Comparison of ENCODE assay signal across 10 cellular contexts in genomic region chr2:240512666-240513535, GRCh38. TPM values are rescaled to one million over a fixed set of nuclear protein-coding genes. Genes with fewer than 3 reads are reported as not detected.
A peak's percentile ranks its signal among the peaks of the same experiment; 100 is the strongest.
DNase-seq lines count a peak whose midpoint lies in the region; ATAC-seq and TF ChIP-seq lines count a peak whose summit lies in the region.
"Had no signal": no experiment of that assay in that cellular context is flagged by ENCODE, and none has a peak within 500 bp of the region (broad histone marks: within the 10 kb centered on the region; RNA-seq: fewer than 3 reads in every experiment).

No MANE protein-coding gene starts in this region.

- no peak for TF ChIP-seq CTCF in progenitor cell of endocrine pancreas (IDR thresholded peaks at IDR 0.05; ENCODE audit: unreplicated experiment)

- peaks cover 15% of the 10 kb centered on the region for H3K4me1 Mint-ChIP-seq in activated CD8-positive, alpha-beta memory T cell treated with anti-CD3 and anti-CD28 coated beads, Interleukin-2, amount 10 ng/mL, durations not matched to agents 7 days and 5 days
- H3K4me1 Mint-ChIP-seq in effector memory CD8-positive, alpha-beta T cell (ENCODE audit: low read depth in 2 of 2) = peaks cover 10 to 12% of the 10 kb centered on the region in 2 donors
- H3K4me1 Mint-ChIP-seq in progenitor cell of endocrine pancreas (ENCODE audit: low read depth) = peaks cover 1% of the 10 kb centered on the region

- no peaks in the 10 kb centered on the region for H3K36me3 Mint-ChIP-seq in activated CD8-positive, alpha-beta memory T cell treated with anti-CD3 and anti-CD28 coated beads, Interleukin-2, amount 10 ng/mL, durations not matched to agents 7 days and 5 days
- peaks cover 8% of the 10 kb centered on the region for H3K36me3 Mint-ChIP-seq in effector memory CD8-positive, alpha-beta T cell (ENCODE audit: insufficient read depth)
- H3K36me3 Mint-ChIP-seq in progenitor cell of endocrine pancreas (ENCODE audit: insufficient read depth) = peaks cover 8% of the 10 kb centered on the region

- H3K27ac Mint-ChIP-seq in activated CD8-positive, alpha-beta memory T cell treated with anti-CD3 and anti-CD28 coated beads, Interleukin-2, amount 10 ng/mL, durations not matched to agents 7 days and 5 days = no peak overlapping the region
- H3K27ac Mint-ChIP-seq in effector memory CD8-positive, alpha-beta T cell = peak overlapping the region; percentile 77 to 86
- no peak overlapping the region for H3K27ac Mint-ChIP-seq in progenitor cell of endocrine pancreas
- H3K27ac Mint-ChIP-seq: activated CD4-positive, alpha-beta T cell treated with anti-CD3 and anti-CD28 coated beads for 36 hours had no signal

- peak; percentile 54 for DNase-seq in activated CD8-positive, alpha-beta memory T cell treated with anti-CD3 and anti-CD28 coated beads for 24 hours
- DNase-seq in activated CD8-positive, alpha-beta memory T cell treated with anti-CD3 and anti-CD28 coated beads, Interleukin-2, amount 10 ng/mL, durations not matched to agents 7 days and 5 days = no peak
- DNase-seq in D341Med (ENCODE audit: low spot score) = peak; percentile 11
- DNase-seq in effector memory CD8-positive, alpha-beta T cell = no peak
- DNase-seq in progenitor cell of endocrine pancreas (ENCODE audit: low spot score, unreplicated experiment) = peak; percentile 7
- DNase-seq in DMS 273 treated with DMSO at 0.1 percent for 48 hours (lab: John Stamatoyannopoulos, UW) = no peak
- no peak for DNase-seq in NCI-H2107 treated with DMSO at 0.1 percent for 48 hours (lab: John Stamatoyannopoulos, UW; ENCODE audit: unreplicated experiment)
- DNase-seq: KG1 had no signal

- no peak overlapping the region for H3K4me3 Mint-ChIP-seq in activated CD8-positive, alpha-beta memory T cell treated with anti-CD3 and anti-CD28 coated beads, Interleukin-2, amount 10 ng/mL, durations not matched to agents 7 days and 5 days
- no peak overlapping the region for H3K4me3 Mint-ChIP-seq in effector memory CD8-positive, alpha-beta T cell
- no peak overlapping the region for H3K4me3 Mint-ChIP-seq in progenitor cell of endocrine pancreas (ENCODE audit: low read depth)
- H3K4me3 Mint-ChIP-seq: activated CD4-positive, alpha-beta T cell treated with anti-CD3 and anti-CD28 coated beads for 36 hours had no signal

- ATAC-seq in activated CD8-positive, alpha-beta memory T cell treated with anti-CD3 and anti-CD28 coated beads, Interleukin-2, amount 10 ng/mL, durations not matched to agents 7 days and 5 days = no peak
- ATAC-seq in effector memory CD8-positive, alpha-beta T cell (replicated peaks) = no peak
- no peak for ATAC-seq in HG02938 (IDR thresholded peaks at IDR 0.05; ENCODE audit: unreplicated experiment)

- H3K27me3 Mint-ChIP-seq in activated CD8-positive, alpha-beta memory T cell treated with anti-CD3 and anti-CD28 coated beads, Interleukin-2, amount 10 ng/mL, durations not matched to agents 7 days and 5 days = no peaks in the 10 kb centered on the region
- H3K27me3 Mint-ChIP-seq in effector memory CD8-positive, alpha-beta T cell = no peaks in the 10 kb centered on the region
- H3K27me3 Mint-ChIP-seq in progenitor cell of endocrine pancreas = no peaks in the 10 kb centered on the region
- H3K27me3 Mint-ChIP-seq: activated CD4-positive, alpha-beta T cell treated with anti-CD3 and anti-CD28 coated beads for 36 hours had no signal

- CTCF ChIA-PET in activated CD8-positive, alpha-beta memory T cell treated with anti-CD3 and anti-CD28 coated beads, Interleukin-2, amount 10 ng/mL, durations not matched to agents 7 days and 5 days (lab: Charles Lee) = interaction anchor here (1.4 to 2.1 kb wide), 6 partner anchors 16 to 337 kb away, joined by 3 to 37 read pairs (median 8); no protein-coding TSS in a partner anchor

- no peaks in the 10 kb centered on the region for H3K9me3 Mint-ChIP-seq in activated CD8-positive, alpha-beta memory T cell treated with anti-CD3 and anti-CD28 coated beads, Interleukin-2, amount 10 ng/mL, durations not matched to agents 7 days and 5 days (ENCODE audit: low read depth)
- no peaks in the 10 kb centered on the region for H3K9me3 Mint-ChIP-seq in effector memory CD8-positive, alpha-beta T cell
- no peaks in the 10 kb centered on the region for H3K9me3 Mint-ChIP-seq in progenitor cell of endocrine pancreas (ENCODE audit: low read depth)

RNA-seq across cellular contexts. Expression of gene ANKMY1, which starts 44.9 kb away (rescaled TPM):
- total RNA-seq in activated CD8-positive, alpha-beta memory T cell treated with anti-CD3 and anti-CD28 coated beads, Interleukin-2, amount 10 ng/mL, durations not matched to agents 7 days and 5 days = 10 to 100 TPM; 21.3 to 33.5 TPM
- 29.0 and 29.2 TPM in 2 replicates for total RNA-seq in progenitor cell of endocrine pancreas

RNA-seq across cellular contexts. Expression of gene DUSP28, which starts 47.3 kb away (rescaled TPM):
- total RNA-seq in activated CD8-positive, alpha-beta memory T cell treated with anti-CD3 and anti-CD28 coated beads, Interleukin-2, amount 10 ng/mL, durations not matched to agents 7 days and 5 days = 10 to 100 TPM; 10.0 to 10.1 TPM
- 4.9 and 6.4 TPM in 2 replicates for total RNA-seq in progenitor cell of endocrine pancreas

RNA-seq across cellular contexts. Expression of gene RNPEPL1, which starts 55.4 kb away (rescaled TPM):
- total RNA-seq in activated CD8-positive, alpha-beta memory T cell treated with anti-CD3 and anti-CD28 coated beads, Interleukin-2, amount 10 ng/mL, durations not matched to agents 7 days and 5 days = 100 to 1,000 TPM; 101 to 152 TPM
- 50.8 and 52.2 TPM in 2 replicates for total RNA-seq in progenitor cell of endocrine pancreas

Comparison
In these comparisons a context has a peak if more than half of its experiments do, and no peak if none do; other contexts are left out.
1. DNase-seq: peak in activated CD8-positive, alpha-beta memory T cell treated with anti-CD3 and anti-CD28 coated beads for 24 hours (single experiment), D341Med (single experiment) and progenitor cell of endocrine pancreas (single experiment); none in activated CD8-positive, alpha-beta memory T cell treated with anti-CD3 and anti-CD28 coated beads, Interleukin-2, amount 10 ng/mL, durations not matched to agents 7 days and 5 days (single experiment), effector memory CD8-positive, alpha-beta T cell (0 of 3), DMS 273 treated with DMSO at 0.1 percent for 48 hours (single experiment) and NCI-H2107 treated with DMSO at 0.1 percent for 48 hours (single experiment).
2. H3K27ac Mint-ChIP-seq: peak in effector memory CD8-positive, alpha-beta T cell (2 of 2); none in activated CD8-positive, alpha-beta memory T cell treated with anti-CD3 and anti-CD28 coated beads, Interleukin-2, amount 10 ng/mL, durations not matched to agents 7 days and 5 days (single experiment) and progenitor cell of endocrine pancreas (single experiment).